1 cellular context compared by ENCODE assay signal in genomic region chr9:99905833-99906402, GRCh38.
TF ChIP-seq lines count a peak whose summit lies in the region.

No MANE protein-coding gene starts in this region.

TF ChIP-seq in GM23338, 12 proteins besides CTCF, POLR2A, EP300 and RAD21 (continued from another document):
- TF ChIP-seq ZNF462 (CRISPR knock-in tag; IDR thresholded peaks at IDR 0.05) (no peak), STAT1 (IDR thresholded peaks at IDR 0.05; ENCODE audit: unreplicated experiment) (no peak), CREB1 (CRISPR knock-in tag; IDR thresholded peaks at IDR 0.05; ENCODE audit: low read depth) (no peak), POLR2AphosphoS5 (IDR thresholded peaks at IDR 0.05; ENCODE audit: low read depth) (no peak)
- TF ChIP-seq, protein P1, sequence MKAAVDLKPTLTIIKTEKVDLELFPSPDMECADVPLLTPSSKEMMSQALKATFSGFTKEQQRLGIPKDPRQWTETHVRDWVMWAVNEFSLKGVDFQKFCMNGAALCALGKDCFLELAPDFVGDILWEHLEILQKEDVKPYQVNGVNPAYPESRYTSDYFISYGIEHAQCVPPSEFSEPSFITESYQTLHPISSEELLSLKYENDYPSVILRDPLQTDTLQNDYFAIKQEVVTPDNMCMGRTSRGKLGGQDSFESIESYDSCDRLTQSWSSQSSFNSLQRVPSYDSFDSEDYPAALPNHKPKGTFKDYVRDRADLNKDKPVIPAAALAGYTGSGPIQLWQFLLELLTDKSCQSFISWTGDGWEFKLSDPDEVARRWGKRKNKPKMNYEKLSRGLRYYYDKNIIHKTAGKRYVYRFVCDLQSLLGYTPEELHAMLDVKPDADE (IDR thresholded peaks at IDR 0.05) = no peak
TF ChIP-seq in GM23338: peak in this region for 0.
